ENCODE assay signal across 1 cellular context in the genomic region with DNA sequence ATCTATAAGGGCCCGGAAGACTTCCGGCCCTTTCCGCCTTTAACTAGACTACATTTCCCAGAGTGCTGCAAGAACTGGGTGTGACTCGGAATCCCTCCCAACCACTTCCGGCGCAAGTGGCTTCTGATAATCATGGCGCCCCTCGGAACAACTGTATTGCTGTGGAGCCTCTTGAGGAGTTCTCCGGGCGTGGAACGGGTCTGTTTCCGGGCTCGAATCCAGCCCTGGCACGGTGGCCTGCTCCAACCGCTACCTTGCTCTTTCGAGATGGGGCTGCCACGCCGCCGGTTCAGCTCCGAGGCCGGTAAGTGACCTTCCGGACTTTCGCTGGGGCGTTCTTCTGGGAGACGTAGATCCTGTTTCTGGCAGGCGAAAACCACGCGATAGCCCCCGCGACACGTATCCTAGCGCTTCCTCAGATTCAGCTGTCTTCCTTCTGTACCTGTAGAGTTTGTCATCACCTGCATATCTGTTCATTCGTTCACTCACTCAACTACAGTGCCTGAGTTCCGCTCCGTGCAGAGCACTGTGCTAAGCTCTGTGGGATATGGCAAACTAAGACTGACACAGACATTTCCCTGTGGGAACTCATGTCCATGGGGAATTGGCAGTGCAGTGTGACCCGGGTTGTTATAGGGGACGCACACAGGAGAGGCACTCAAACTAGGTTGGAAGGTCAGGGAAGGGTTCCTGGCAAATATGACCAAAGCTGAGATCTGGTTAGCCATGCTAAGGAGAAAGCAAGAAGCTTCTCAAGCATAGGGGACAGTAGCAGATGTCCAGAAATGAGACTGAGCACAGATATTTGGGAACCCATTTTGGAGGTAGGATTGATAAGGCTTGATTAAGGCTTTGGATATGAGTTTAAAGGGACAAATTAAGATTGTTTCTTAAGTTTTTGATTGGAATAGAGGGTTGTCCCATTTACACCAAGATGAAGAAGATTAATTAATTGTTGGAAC.
TF ChIP-seq lines count a peak whose summit lies in the region.

Gene MRPS22 (plus strand): TSS at position 126 of the 962 bp plus-strand sequence. CDS start 7 bp downstream, at position 133.

TF ChIP-seq in HepG2, 621 proteins besides CTCF, POLR2A, EP300 and RAD21 (continued from another document and continues in another):
- TF ChIP-seq HOXD1 (CRISPR knock-in tag; IDR thresholded peaks at IDR 0.05), result no peak
- no peak; the same call in 1 of the 2 replicates for TF ChIP-seq SAFB2 (CRISPR knock-in tag; IDR thresholded peaks at IDR 0.05; ENCODE audit: borderline replicate concordance, low read depth)
- TF ChIP-seq GLI4 (CRISPR knock-in tag; IDR thresholded peaks at IDR 0.05; ENCODE audit: borderline replicate concordance), result no peak; the same call in 1 of the 2 replicates
- TF ChIP-seq ZNF362 (CRISPR knock-in tag; IDR thresholded peaks at IDR 0.05; ENCODE audit: borderline replicate concordance), result no peak
- no peak for TF ChIP-seq BRCA1 (CRISPR knock-in tag; IDR thresholded peaks at IDR 0.05)
- TF ChIP-seq FOXP1 (IDR thresholded peaks at IDR 0.05), result no peak
- TF ChIP-seq FOXP1 (CRISPR knock-in tag; IDR thresholded peaks at IDR 0.05), result no peak
- TF ChIP-seq, protein P1, sequence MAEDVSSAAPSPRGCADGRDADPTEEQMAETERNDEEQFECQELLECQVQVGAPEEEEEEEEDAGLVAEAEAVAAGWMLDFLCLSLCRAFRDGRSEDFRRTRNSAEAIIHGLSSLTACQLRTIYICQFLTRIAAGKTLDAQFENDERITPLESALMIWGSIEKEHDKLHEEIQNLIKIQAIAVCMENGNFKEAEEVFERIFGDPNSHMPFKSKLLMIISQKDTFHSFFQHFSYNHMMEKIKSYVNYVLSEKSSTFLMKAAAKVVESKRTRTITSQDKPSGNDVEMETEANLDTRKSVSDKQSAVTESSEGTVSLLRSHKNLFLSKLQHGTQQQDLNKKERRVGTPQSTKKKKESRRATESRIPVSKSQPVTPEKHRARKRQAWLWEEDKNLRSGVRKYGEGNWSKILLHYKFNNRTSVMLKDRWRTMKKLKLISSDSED (CRISPR knock-in tag; IDR thresholded peaks at IDR 0.05), result no peak
- no peak for TF ChIP-seq SIX4 (CRISPR knock-in tag; IDR thresholded peaks at IDR 0.05)
- no peak for TF ChIP-seq ZNF282 (IDR thresholded peaks at IDR 0.05; ENCODE audit: partially characterized antibody)
- no peak for TF ChIP-seq ZNF724P (CRISPR knock-in tag; IDR thresholded peaks at IDR 0.05; ENCODE audit: borderline replicate concordance)
- peak; percentile 27; the same call in 1 of the 2 replicates for TF ChIP-seq ZNF225 (CRISPR knock-in tag; IDR thresholded peaks at IDR 0.05)
- TF ChIP-seq MYC (CRISPR knock-in tag; IDR thresholded peaks at IDR 0.05; ENCODE audit: borderline replicate concordance), result peak; percentile 37; the same call in 1 of the 2 replicates
- no peak for TF ChIP-seq ZNF609 (CRISPR knock-in tag; IDR thresholded peaks at IDR 0.05; ENCODE audit: borderline replicate concordance)
- TF ChIP-seq KAT8 (CRISPR knock-in tag; IDR thresholded peaks at IDR 0.05), result peak; percentile 84
- TF ChIP-seq RBFOX2 (IDR thresholded peaks at IDR 0.05; ENCODE audit: low read depth, low read length), result peak; percentile 65
- TF ChIP-seq AHR (CRISPR knock-in tag; IDR thresholded peaks at IDR 0.05), result no peak
- 0 out of 2 replicates have a peak, but pooled peaks have one; percentile 13 for TF ChIP-seq ZFP41 (CRISPR knock-in tag; IDR thresholded peaks at IDR 0.05; ENCODE audit: borderline replicate concordance)
- peak; percentile 64; the same call in 1 of the 2 replicates for TF ChIP-seq ZNF275 (CRISPR knock-in tag; IDR thresholded peaks at IDR 0.05; ENCODE audit: borderline replicate concordance)
- TF ChIP-seq MXD4 (CRISPR knock-in tag; IDR thresholded peaks at IDR 0.05), result no peak
- no peak for TF ChIP-seq ARID3A (IDR thresholded peaks at IDR 0.05; ENCODE audit: low read depth, low read length)
- TF ChIP-seq HDAC6 (IDR thresholded peaks at IDR 0.05; ENCODE audit: low read depth, low read length), result no peak
- no peak for TF ChIP-seq ZNF570 (CRISPR knock-in tag; IDR thresholded peaks at IDR 0.05; ENCODE audit: borderline replicate concordance)
- TF ChIP-seq ZNF280D (CRISPR knock-in tag; IDR thresholded peaks at IDR 0.05), result 0 out of 2 replicates have a peak, but pooled peaks have one; percentile 18
- TF ChIP-seq, protein P2, sequence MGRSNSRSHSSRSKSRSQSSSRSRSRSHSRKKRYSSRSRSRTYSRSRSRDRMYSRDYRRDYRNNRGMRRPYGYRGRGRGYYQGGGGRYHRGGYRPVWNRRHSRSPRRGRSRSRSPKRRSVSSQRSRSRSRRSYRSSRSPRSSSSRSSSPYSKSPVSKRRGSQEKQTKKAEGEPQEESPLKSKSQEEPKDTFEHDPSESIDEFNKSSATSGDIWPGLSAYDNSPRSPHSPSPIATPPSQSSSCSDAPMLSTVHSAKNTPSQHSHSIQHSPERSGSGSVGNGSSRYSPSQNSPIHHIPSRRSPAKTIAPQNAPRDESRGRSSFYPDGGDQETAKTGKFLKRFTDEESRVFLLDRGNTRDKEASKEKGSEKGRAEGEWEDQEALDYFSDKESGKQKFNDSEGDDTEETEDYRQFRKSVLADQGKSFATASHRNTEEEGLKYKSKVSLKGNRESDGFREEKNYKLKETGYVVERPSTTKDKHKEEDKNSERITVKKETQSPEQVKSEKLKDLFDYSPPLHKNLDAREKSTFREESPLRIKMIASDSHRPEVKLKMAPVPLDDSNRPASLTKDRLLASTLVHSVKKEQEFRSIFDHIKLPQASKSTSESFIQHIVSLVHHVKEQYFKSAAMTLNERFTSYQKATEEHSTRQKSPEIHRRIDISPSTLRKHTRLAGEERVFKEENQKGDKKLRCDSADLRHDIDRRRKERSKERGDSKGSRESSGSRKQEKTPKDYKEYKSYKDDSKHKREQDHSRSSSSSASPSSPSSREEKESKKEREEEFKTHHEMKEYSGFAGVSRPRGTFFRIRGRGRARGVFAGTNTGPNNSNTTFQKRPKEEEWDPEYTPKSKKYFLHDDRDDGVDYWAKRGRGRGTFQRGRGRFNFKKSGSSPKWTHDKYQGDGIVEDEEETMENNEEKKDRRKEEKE (IDR thresholded peaks at IDR 0.05), result no peak
- TF ChIP-seq ZNF512B (CRISPR knock-in tag; IDR thresholded peaks at IDR 0.05; ENCODE audit: borderline replicate concordance), result no peak
- TF ChIP-seq ZNF44 (CRISPR knock-in tag; IDR thresholded peaks at IDR 0.05), result 0 out of 2 replicates have a peak, but pooled peaks have one; percentile 45
- no peak for TF ChIP-seq ZNF660 (CRISPR knock-in tag; IDR thresholded peaks at IDR 0.05; ENCODE audit: borderline replicate concordance, low read depth)
- TF ChIP-seq PLRG1 (conservative IDR thresholded peaks at IDR 0.05), result no peak
- peak; percentile 33; the same call in 1 of the 2 replicates for TF ChIP-seq ZNF432 (CRISPR knock-in tag; IDR thresholded peaks at IDR 0.05; ENCODE audit: borderline replicate concordance)
- no peak for TF ChIP-seq MTF2 (CRISPR knock-in tag; IDR thresholded peaks at IDR 0.05; ENCODE audit: borderline replicate concordance)
- TF ChIP-seq FOXA3 (CRISPR knock-in tag; IDR thresholded peaks at IDR 0.05), result no peak
- TF ChIP-seq KMT2A (CRISPR knock-in tag; IDR thresholded peaks at IDR 0.05), result peak; percentile 48; the same call in 1 of the 2 replicates
- no peak; the same call in none of the 2 replicates for TF ChIP-seq ZMYM4 (CRISPR knock-in tag; IDR thresholded peaks at IDR 0.05)
- no peak for TF ChIP-seq PTBP1 (IDR thresholded peaks at IDR 0.05; ENCODE audit: low read depth, low read length, poor library complexity, severe bottlenecking)
